In the genomic region with DNA sequence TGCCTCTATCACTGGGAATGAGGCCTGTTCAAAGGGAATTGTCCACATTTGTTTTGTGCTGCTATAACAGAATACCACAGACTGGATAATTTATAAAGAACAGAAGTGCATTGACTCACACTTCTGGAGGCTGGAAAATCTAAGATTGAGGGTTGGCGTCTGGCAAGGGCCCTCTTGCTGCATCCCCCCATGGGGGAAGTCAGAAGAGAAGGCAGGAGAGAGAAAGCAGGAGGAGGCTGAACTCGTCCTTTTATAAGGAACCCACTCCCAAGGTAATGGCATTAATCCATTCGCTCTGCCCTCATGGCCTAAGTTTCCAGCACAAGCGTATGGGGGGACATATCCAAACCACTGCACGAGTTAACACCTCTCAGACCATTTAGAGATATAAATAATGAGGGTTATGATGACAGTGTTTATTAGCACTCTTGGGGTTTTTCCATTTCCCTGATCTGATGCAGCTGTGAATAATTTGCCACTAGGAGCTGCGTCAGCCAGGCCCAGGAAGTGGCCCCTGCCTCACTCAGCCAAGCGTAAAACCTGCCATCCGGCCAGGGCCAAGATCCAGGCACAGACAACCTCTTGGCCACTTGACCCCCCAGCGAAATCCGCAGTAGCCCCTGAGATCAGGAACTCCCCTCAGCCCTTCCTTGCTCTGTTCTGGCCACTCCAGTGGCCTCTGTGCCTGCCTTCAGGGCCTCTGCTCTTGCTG, we compare ENCODE assay signal across 10 cellular contexts. TPM values are rescaled to one million over a fixed set of nuclear protein-coding genes. Genes with fewer than 3 reads are reported as not detected.
DNase-seq lines count a peak whose midpoint lies in the region; ATAC-seq and TF ChIP-seq lines count a peak whose summit lies in the region.
"Had no signal": no experiment of that assay in that cellular context is flagged by ENCODE, and none has a peak within 500 bp of the region (broad histone marks: within the 10 kb centered on the region; RNA-seq: fewer than 3 reads in every experiment).

No MANE protein-coding gene starts in this region.

- intact Hi-C loops in left colon (cut with DNase I, micrococcal nuclease) = no loop called here

- TF ChIP-seq CTCF in fibroblast of the aortic adventitia (IDR thresholded peaks at IDR 0.05; ENCODE audit: insufficient read depth, low read length) = no peak

- DNase-seq in AG08395 (ENCODE audit: low spot score) (peak; percentile 64), RKO (ENCODE audit: low spot score) (peak; percentile 32), fibroblast of the aortic adventitia (ENCODE audit: low read depth) (peak; percentile 12), left colon (no peak)
- no peak for DNase-seq in activated naive CD4-positive, alpha-beta T cell treated with Interleukin-2 at 50 U/mL for 16 hours
- DNase-seq in activated T-cell treated with anti-CD3 and anti-CD28 coated beads, Interleukin-2, amount 50 U/mL, for 1 hour = no peak
- DNase-seq: gastrocnemius medialis, Kasumi-1 had no signal

- ATAC-seq in GM18907 (IDR thresholded peaks at IDR 0.05; ENCODE audit: unreplicated experiment) (peak; percentile 36), GM21381 (IDR thresholded peaks at IDR 0.05; ENCODE audit: unreplicated experiment) (no peak), left colon (no peak)
- ATAC-seq: gastrocnemius medialis had no signal

- no peak overlapping the region for H3K4me3 ChIP-seq in fibroblast of the aortic adventitia (ENCODE audit: low read depth, low read length)
- H3K4me3 ChIP-seq: gastrocnemius medialis had no signal

RNA-seq across cellular contexts. Expression of gene SLCO4A1, which starts 14.2 kb away (rescaled TPM):
- total RNA-seq in fibroblast of the aortic adventitia (ENCODE audit: low replicate concordance) (0.72 and 0.90 TPM in 2 replicates), left colon (10 to 100 TPM; 15.0 to 22.2 TPM)

Comparison
In these comparisons a context has a peak if more than half of its experiments do, and no peak if none do; other contexts are left out.
1. DNase-seq: peak in AG08395 (single experiment), RKO (single experiment) and fibroblast of the aortic adventitia (single experiment); none in left colon (0 of 2), activated naive CD4-positive, alpha-beta T cell treated with Interleukin-2 at 50 U/mL for 16 hours (single experiment) and activated T-cell treated with anti-CD3 and anti-CD28 coated beads, Interleukin-2, amount 50 U/mL, for 1 hour (single experiment).